11 cellular contexts compared by ENCODE assay signal in the genomic region with DNA sequence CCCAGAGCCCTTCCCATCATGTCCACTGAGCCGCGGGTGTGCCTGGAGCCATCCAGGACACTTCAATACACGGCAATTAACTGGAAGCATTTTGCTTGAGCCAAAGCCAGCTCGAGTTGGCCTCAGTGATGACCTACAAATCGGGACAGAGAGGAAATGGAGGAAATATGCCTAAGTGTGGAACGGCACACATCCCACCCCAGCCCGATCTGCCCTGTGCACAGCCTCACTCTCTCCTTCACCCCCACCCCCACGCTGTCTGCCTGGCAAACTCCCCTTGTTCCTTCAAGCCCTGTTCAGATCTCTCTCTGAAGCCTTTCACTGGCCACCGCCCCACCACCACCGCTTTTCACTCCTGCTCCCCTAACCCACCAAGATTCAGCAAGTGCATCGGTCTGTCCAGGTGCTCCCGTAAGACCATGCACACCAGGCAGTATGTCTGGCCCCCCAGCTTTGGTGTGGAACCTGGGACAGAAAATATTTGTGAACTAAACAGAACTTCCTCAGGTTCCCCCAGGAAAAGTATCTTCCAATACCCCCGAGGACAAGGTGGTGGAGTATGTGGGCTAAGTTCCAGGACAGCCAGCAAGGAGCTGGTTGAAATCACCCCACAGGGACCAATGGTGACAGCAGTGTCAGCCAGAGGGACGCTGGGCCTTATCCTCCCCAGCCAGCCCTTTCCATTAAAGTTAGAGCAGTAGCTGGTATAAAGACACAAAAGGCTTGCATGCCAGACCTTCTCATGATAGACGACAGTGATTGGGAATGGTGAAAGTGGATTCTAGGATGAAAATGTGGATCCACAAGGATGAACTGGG.
A peak's percentile ranks its signal among the peaks of the same experiment; 100 is the strongest.
DNase-seq lines count a peak whose midpoint lies in the region; ATAC-seq and TF ChIP-seq lines count a peak whose summit lies in the region.
"Had no signal": no experiment of that assay in that cellular context is flagged by ENCODE, and none has a peak within 500 bp of the region (broad histone marks: within the 10 kb centered on the region; RNA-seq: fewer than 3 reads in every experiment).

No MANE protein-coding gene starts in this region.

- POLR2A ChIA-PET in HEK293T (lab: Yijun Ruan, JAX), result no interaction called here

- DNase-seq in GM23338 (ENCODE audit: low spot score) (no peak), right atrium auricular region (ENCODE audit: low spot score) (no peak), gastrocnemius medialis (peak in 1 of 2 donors; percentile 1), midbrain (lab: John Stamatoyannopoulos, UW) (no peak), NCI-H146 (lab: John Stamatoyannopoulos, UW) (no peak), HEK293T (ENCODE audit: extremely low spot score) (no peak)
- no peak for DNase-seq in activated naive CD8-positive, alpha-beta T cell treated with anti-CD3 and anti-CD28 coated beads for 36 hours
- DNase-seq: activated CD8-positive, alpha-beta memory T cell treated with anti-CD3 and anti-CD28 coated beads, Interleukin-2, amount 10 ng/mL, durations not matched to agents 7 days and 5 days; foreskin keratinocyte had no signal

- H3K9me2 ChIP-seq in GM23338 (ENCODE audit: insufficient read depth), result no peaks in the 10 kb centered on the region

- 0 out of 2 replicates have a peak overlapping the region, but pooled peaks have one; percentile 19 for H3K27ac ChIP-seq in GM23338 (ENCODE audit: low read depth)
- H3K27ac ChIP-seq in right atrium auricular region, result peak overlapping the region; percentile 57 to 62
- peak overlapping the region; percentile 63 to 88 (median 71) for H3K27ac ChIP-seq in gastrocnemius medialis
- H3K27ac ChIP-seq: foreskin keratinocyte, HL-60 had no signal

- H3K4me3 ChIP-seq in GM23338 (no peak overlapping the region), right atrium auricular region (no peak overlapping the region), gastrocnemius medialis (no peak overlapping the region)

- TF ChIP-seq CTCF in GM23338 (conservative IDR thresholded peaks at IDR 0.05; ENCODE audit: low read depth in 2 of 2) (no peak), right atrium auricular region (IDR thresholded peaks at IDR 0.05) (no peak), gastrocnemius medialis (IDR thresholded peaks at IDR 0.05 in 4 of 5, conservative IDR thresholded peaks at IDR 0.05 in 1 of 5) (no peak)

- in situ Hi-C loops in gastrocnemius medialis (cut with MboI; ENCODE audit: low sequenced_read_pairs in 4 of 4), result no loop called here

- H3K4me1 Mint-ChIP-seq in GM23338, result peaks cover 14% of the 10 kb centered on the region
- H3K4me1 Mint-ChIP-seq in activated naive CD8-positive, alpha-beta T cell treated with anti-CD3 and anti-CD28 coated beads for 36 hours, result peaks cover 5% of the 10 kb centered on the region
- H3K4me1 Mint-ChIP-seq: activated CD8-positive, alpha-beta memory T cell treated with anti-CD3 and anti-CD28 coated beads, Interleukin-2, amount 10 ng/mL, durations not matched to agents 7 days and 5 days had no signal

- H3K4me1 ChIP-seq in GM23338 (ENCODE audit: insufficient read depth) (no peaks in the 10 kb centered on the region; the same call in 1 of the 2 replicates), right atrium auricular region (peaks cover 0 to 90% of the 10 kb centered on the region in 2 donors), gastrocnemius medialis (peaks cover 53 to 68% of the 10 kb centered on the region in 2 donors)

- peaks cover 12% of the 10 kb centered on the region; the same call in 1 of the 2 replicates for H4K20me1 ChIP-seq in GM23338 (replicated peaks; ENCODE audit: insufficient read depth)

- no peak overlapping the region for H3K4me2 ChIP-seq in GM23338

- no peak overlapping the region for H2AFZ ChIP-seq in GM23338

- CTCF ChIA-PET in HEK293T (lab: Yijun Ruan, JAX), result no interaction called here

- H3K9me3 ChIP-seq in right atrium auricular region (no peaks in the 10 kb centered on the region), gastrocnemius medialis (no peaks in the 10 kb centered on the region)

- ATAC-seq in GM23338, result no peak
- no peak for ATAC-seq in gastrocnemius medialis
- ATAC-seq in HG03139 (IDR thresholded peaks at IDR 0.05; ENCODE audit: unreplicated experiment), result no peak
- ATAC-seq: activated CD8-positive, alpha-beta memory T cell treated with anti-CD3 and anti-CD28 coated beads, Interleukin-2, amount 10 ng/mL, durations not matched to agents 7 days and 5 days; foreskin keratinocyte had no signal

- H3K27ac Mint-ChIP-seq in GM23338, result peak overlapping the region; percentile 39
- peak overlapping the region; percentile 42 for H3K27ac Mint-ChIP-seq in activated naive CD8-positive, alpha-beta T cell treated with anti-CD3 and anti-CD28 coated beads for 36 hours
- H3K27ac Mint-ChIP-seq: activated CD8-positive, alpha-beta memory T cell treated with anti-CD3 and anti-CD28 coated beads, Interleukin-2, amount 10 ng/mL, durations not matched to agents 7 days and 5 days had no signal

- peaks cover 14% of the 10 kb centered on the region for H3K27me3 Mint-ChIP-seq in GM23338 (ENCODE audit: insufficient read depth, low read depth, poor library complexity)
- H3K27me3 Mint-ChIP-seq in activated naive CD8-positive, alpha-beta T cell treated with anti-CD3 and anti-CD28 coated beads for 36 hours, result no peaks in the 10 kb centered on the region
- H3K27me3 Mint-ChIP-seq: activated CD8-positive, alpha-beta memory T cell treated with anti-CD3 and anti-CD28 coated beads, Interleukin-2, amount 10 ng/mL, durations not matched to agents 7 days and 5 days had no signal

- H3K27me3 ChIP-seq in GM23338 (ENCODE audit: insufficient read depth) (no peaks in the 10 kb centered on the region), right atrium auricular region (no peaks in the 10 kb centered on the region), gastrocnemius medialis (no peaks in the 10 kb centered on the region)
- H3K27me3 ChIP-seq: foreskin keratinocyte had no signal

- H3K4me3 Mint-ChIP-seq in GM23338, result no peak overlapping the region
- H3K4me3 Mint-ChIP-seq in activated naive CD8-positive, alpha-beta T cell treated with anti-CD3 and anti-CD28 coated beads for 36 hours, result no peak overlapping the region
- H3K4me3 Mint-ChIP-seq: activated CD8-positive, alpha-beta memory T cell treated with anti-CD3 and anti-CD28 coated beads, Interleukin-2, amount 10 ng/mL, durations not matched to agents 7 days and 5 days had no signal

- H3K36me3 Mint-ChIP-seq in GM23338 (ENCODE audit: low read depth), result peaks cover 25% of the 10 kb centered on the region
- H3K36me3 Mint-ChIP-seq in activated naive CD8-positive, alpha-beta T cell treated with anti-CD3 and anti-CD28 coated beads for 36 hours, result peaks cover 16% of the 10 kb centered on the region

- no peaks in the 10 kb centered on the region; the same call in 2 of the 3 replicates for H3K9me3 Mint-ChIP-seq in GM23338
- no peaks in the 10 kb centered on the region for H3K9me3 Mint-ChIP-seq in activated naive CD8-positive, alpha-beta T cell treated with anti-CD3 and anti-CD28 coated beads for 36 hours

- H3K36me3 ChIP-seq in GM23338 (ENCODE audit: insufficient read depth) (no peaks in the 10 kb centered on the region; the same call in 1 of the 2 replicates), right atrium auricular region (peaks cover 50% of the 10 kb centered on the region), gastrocnemius medialis (peaks cover 0 to 4% of the 10 kb centered on the region in 2 donors)

- no peak for TF ChIP-seq POLR2A in gastrocnemius medialis (IDR thresholded peaks at IDR 0.05)

- intact Hi-C loops in gastrocnemius medialis (cut with DNase I; ENCODE audit: low total_unique reads), result no loop called here

- peaks cover 11% of the 10 kb centered on the region for H3K79me2 ChIP-seq in GM23338 (replicated peaks; ENCODE audit: insufficient read depth)

- no peaks in the 10 kb centered on the region for H3F3A ChIP-seq in GM23338 (replicated peaks; ENCODE audit: low read depth)

TF ChIP-seq in GM23338, 12 proteins besides CTCF, POLR2A, EP300 and RAD21 (continues in another document):
- TF ChIP-seq ZNF331 (CRISPR knock-in tag; IDR thresholded peaks at IDR 0.05; ENCODE audit: low read depth) (no peak), EZH2 (IDR thresholded peaks at IDR 0.05; ENCODE audit: low read depth, unreplicated experiment) (no peak), NANOG (IDR thresholded peaks at IDR 0.05; ENCODE audit: borderline replicate concordance) (no peak), CREB1 (CRISPR knock-in tag; IDR thresholded peaks at IDR 0.05; ENCODE audit: low read depth) (no peak), STAT1 (IDR thresholded peaks at IDR 0.05; ENCODE audit: unreplicated experiment) (no peak)
- TF ChIP-seq, protein P1, sequence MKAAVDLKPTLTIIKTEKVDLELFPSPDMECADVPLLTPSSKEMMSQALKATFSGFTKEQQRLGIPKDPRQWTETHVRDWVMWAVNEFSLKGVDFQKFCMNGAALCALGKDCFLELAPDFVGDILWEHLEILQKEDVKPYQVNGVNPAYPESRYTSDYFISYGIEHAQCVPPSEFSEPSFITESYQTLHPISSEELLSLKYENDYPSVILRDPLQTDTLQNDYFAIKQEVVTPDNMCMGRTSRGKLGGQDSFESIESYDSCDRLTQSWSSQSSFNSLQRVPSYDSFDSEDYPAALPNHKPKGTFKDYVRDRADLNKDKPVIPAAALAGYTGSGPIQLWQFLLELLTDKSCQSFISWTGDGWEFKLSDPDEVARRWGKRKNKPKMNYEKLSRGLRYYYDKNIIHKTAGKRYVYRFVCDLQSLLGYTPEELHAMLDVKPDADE (IDR thresholded peaks at IDR 0.05), result no peak

TF ChIP-seq in HEK293T, 16 proteins besides CTCF, POLR2A, EP300 and RAD21 (continues in another document):
- TF ChIP-seq, protein P2, sequence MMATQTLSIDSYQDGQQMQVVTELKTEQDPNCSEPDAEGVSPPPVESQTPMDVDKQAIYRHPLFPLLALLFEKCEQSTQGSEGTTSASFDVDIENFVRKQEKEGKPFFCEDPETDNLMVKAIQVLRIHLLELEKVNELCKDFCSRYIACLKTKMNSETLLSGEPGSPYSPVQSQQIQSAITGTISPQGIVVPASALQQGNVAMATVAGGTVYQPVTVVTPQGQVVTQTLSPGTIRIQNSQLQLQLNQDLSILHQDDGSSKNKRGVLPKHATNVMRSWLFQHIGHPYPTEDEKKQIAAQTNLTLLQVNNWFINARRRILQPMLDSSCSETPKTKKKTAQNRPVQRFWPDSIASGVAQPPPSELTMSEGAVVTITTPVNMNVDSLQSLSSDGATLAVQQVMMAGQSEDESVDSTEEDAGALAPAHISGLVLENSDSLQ (IDR thresholded peaks at IDR 0.05), result no peak
- TF ChIP-seq TARDBP (IDR thresholded peaks at IDR 0.05), result no peak
- no peak for TF ChIP-seq ELF4 (IDR thresholded peaks at IDR 0.05)
- no peak for TF ChIP-seq BHLHE40 (IDR thresholded peaks at IDR 0.05; ENCODE audit: borderline replicate concordance)
- TF ChIP-seq CTBP1 (IDR thresholded peaks at IDR 0.05; ENCODE audit: borderline replicate concordance), result no peak
- no peak for TF ChIP-seq FOXM1 (IDR thresholded peaks at IDR 0.05; ENCODE audit: borderline replicate concordance)
- no peak for TF ChIP-seq ZNF384 (IDR thresholded peaks at IDR 0.05)
- no peak for TF ChIP-seq SP1 (IDR thresholded peaks at IDR 0.05)
- no peak for TF ChIP-seq LEF1 (IDR thresholded peaks at IDR 0.05; ENCODE audit: borderline replicate concordance)
- TF ChIP-seq SUZ12 (IDR thresholded peaks at IDR 0.05), result no peak
- TF ChIP-seq L3MBTL2 (conservative IDR thresholded peaks at IDR 0.05), result no peak
- no peak for TF ChIP-seq FOXA1 (IDR thresholded peaks at IDR 0.05)
- TF ChIP-seq FOXK2 (IDR thresholded peaks at IDR 0.05), result no peak

Comparison
In these comparisons a context has a peak if more than half of its experiments do, and no peak if none do; other contexts are left out.
1. H3K27ac ChIP-seq: peak in every context shown above with its lines; median percentile 71 in gastrocnemius medialis; 60 in right atrium auricular region; 19 in GM23338.